10 cellular contexts compared by ENCODE assay signal in genomic region chr10:73248259-73248724, GRCh38. TPM values are rescaled to one million over a fixed set of nuclear protein-coding genes. Genes with fewer than 3 reads are reported as not detected.
DNase-seq lines count a peak whose midpoint lies in the region; ATAC-seq, FAIRE-seq and TF ChIP-seq lines count a peak whose summit lies in the region.
"Had no signal": no experiment of that assay in that cellular context is flagged by ENCODE, and none has a peak within 500 bp of the region (broad histone marks: within the 10 kb centered on the region; RNA-seq: fewer than 3 reads in every experiment).

No MANE protein-coding gene starts in this region.

- intact Hi-C loops in natural killer cell (cut with micrococcal nuclease): loop anchor here (5.0 kb wide), 2 partner anchors 81 to 164 kb away; partner anchors contain the start of genes ANXA7, ECD and FAM149B1
- intact Hi-C loops in head of caudate nucleus (cut with DNase I): no loop called here

- no peak for TF ChIP-seq CTCF in natural killer cell (IDR thresholded peaks at IDR 0.05)

- H3K9me3 ChIP-seq in CD8-positive, alpha-beta memory T cell (ENCODE audit: low read length): no peaks in the 10 kb centered on the region
- H3K9me3 ChIP-seq in HUES48 (ENCODE audit: control insufficient read depth, insufficient read depth, low read length): no peaks in the 10 kb centered on the region

- no peak overlapping the region for H3K9ac ChIP-seq in HUES48 (ENCODE audit: low read depth, low read length)

- H3K27me3 ChIP-seq in CD8-positive, alpha-beta memory T cell (ENCODE audit: insufficient read depth, low read length, poor library complexity, severe bottlenecking): no peaks in the 10 kb centered on the region
- no peaks in the 10 kb centered on the region for H3K27me3 ChIP-seq in HUES48 (ENCODE audit: control insufficient read depth, insufficient read depth, low read length)

- peak overlapping the region; percentile 15 for H3K27ac ChIP-seq in CD8-positive, alpha-beta memory T cell (ENCODE audit: low read depth, low read length)
- peak overlapping the region; percentile 100 for H3K27ac ChIP-seq in HUES48 (ENCODE audit: low read depth, low read length)

- FAIRE-seq in GM12892 (lab: Jason Lieb, UNC): no peak

- TF ChIP-seq POLR2A in GM12892 (IDR thresholded peaks at IDR 0.05; ENCODE audit: low read depth, low read length): no peak

- no peak overlapping the region for H3K4me3 ChIP-seq in CD8-positive, alpha-beta memory T cell (ENCODE audit: low read length)
- H3K4me3 ChIP-seq in HUES48 (ENCODE audit: low read depth, low read length): peak overlapping the region; percentile 81; the same call in 1 of the 2 replicates

- no peak for DNase-seq in CD8-positive, alpha-beta memory T cell
- no peak for DNase-seq in activated naive CD8-positive, alpha-beta T cell treated with anti-CD3 and anti-CD28 coated beads for 36 hours
- DNase-seq in natural killer cell (no peak), GM12892 (ENCODE audit: insufficient read length) (no peak), NCI-H2107 (lab: John Stamatoyannopoulos, UW) (no peak), T1000 (lab: John Stamatoyannopoulos, UW) (no peak), head of caudate nucleus (no peak)
- DNase-seq: activated CD8-positive, alpha-beta memory T cell treated with anti-CD3 and anti-CD28 coated beads for 24 hours; NCI-H1048 had no signal

- H3K36me3 Mint-ChIP-seq in CD8-positive, alpha-beta memory T cell: peaks cover 8 to 75% (median 8%) of the 10 kb centered on the region in 3 donors
- H3K36me3 Mint-ChIP-seq in activated naive CD8-positive, alpha-beta T cell treated with anti-CD3 and anti-CD28 coated beads for 36 hours: peaks cover 79% of the 10 kb centered on the region
- H3K36me3 Mint-ChIP-seq in natural killer cell: no peaks in the 10 kb centered on the region

- H3K27me3 Mint-ChIP-seq in CD8-positive, alpha-beta memory T cell: no peaks in the 10 kb centered on the region
- no peaks in the 10 kb centered on the region for H3K27me3 Mint-ChIP-seq in activated naive CD8-positive, alpha-beta T cell treated with anti-CD3 and anti-CD28 coated beads for 36 hours
- no peaks in the 10 kb centered on the region for H3K27me3 Mint-ChIP-seq in natural killer cell (ENCODE audit: low read depth in 2 of 2)

- peak overlapping the region; percentile 25 to 100 (median 44) for H3K4me3 Mint-ChIP-seq in CD8-positive, alpha-beta memory T cell
- H3K4me3 Mint-ChIP-seq in activated naive CD8-positive, alpha-beta T cell treated with anti-CD3 and anti-CD28 coated beads for 36 hours: peak overlapping the region; percentile 99
- peak overlapping the region; percentile 95 for H3K4me3 Mint-ChIP-seq in natural killer cell

- peaks cover 58 to 81% (median 77%) of the 10 kb centered on the region in 3 donors for H3K4me1 Mint-ChIP-seq in CD8-positive, alpha-beta memory T cell
- peaks cover 58% of the 10 kb centered on the region for H3K4me1 Mint-ChIP-seq in activated naive CD8-positive, alpha-beta T cell treated with anti-CD3 and anti-CD28 coated beads for 36 hours
- peaks cover 50 to 62% of the 10 kb centered on the region in 2 donors for H3K4me1 Mint-ChIP-seq in natural killer cell

- peaks cover 13% of the 10 kb centered on the region for H3K36me3 ChIP-seq in CD8-positive, alpha-beta memory T cell (ENCODE audit: insufficient read depth, low read length)
- peaks cover 48% of the 10 kb centered on the region for H3K36me3 ChIP-seq in HUES48 (ENCODE audit: control insufficient read depth, insufficient read depth, low read length)

- H3K4me1 ChIP-seq in CD8-positive, alpha-beta memory T cell (ENCODE audit: insufficient read depth, low read length): peaks cover 58% of the 10 kb centered on the region
- H3K4me1 ChIP-seq in HUES48 (ENCODE audit: control insufficient read depth, insufficient read depth, low read length): peaks cover 13% of the 10 kb centered on the region; the same call in 1 of the 2 replicates

- H3K9me3 Mint-ChIP-seq in CD8-positive, alpha-beta memory T cell: no peaks in the 10 kb centered on the region
- no peaks in the 10 kb centered on the region for H3K9me3 Mint-ChIP-seq in activated naive CD8-positive, alpha-beta T cell treated with anti-CD3 and anti-CD28 coated beads for 36 hours
- no peaks in the 10 kb centered on the region for H3K9me3 Mint-ChIP-seq in natural killer cell

- POLR2A ChIA-PET in CD8-positive, alpha-beta memory T cell (lab: Charles Lee): interaction anchor here (2.1 kb wide), 1 partner anchor 165 kb away, joined by 5 read pairs; no protein-coding TSS in a partner anchor

- CTCF ChIA-PET in CD8-positive, alpha-beta memory T cell (lab: Charles Lee): no interaction called here

- peak overlapping the region; percentile 57 to 99 (median 94) for H3K27ac Mint-ChIP-seq in CD8-positive, alpha-beta memory T cell
- H3K27ac Mint-ChIP-seq in activated naive CD8-positive, alpha-beta T cell treated with anti-CD3 and anti-CD28 coated beads for 36 hours: peak overlapping the region; percentile 96
- H3K27ac Mint-ChIP-seq in natural killer cell: peak overlapping the region; percentile 89 to 94

- ATAC-seq in natural killer cell: no peak

RNA-seq across cellular contexts. Expression of gene DNAJC9, which starts 1.2 kb away (rescaled TPM):
- 10 to 100 TPM; 75.0 to 76.4 TPM for total RNA-seq in CD8-positive, alpha-beta memory T cell
- polyA plus RNA-seq in CD8-positive, alpha-beta memory T cell: 36.3 TPM
- total RNA-seq in activated naive CD8-positive, alpha-beta T cell treated with anti-CD3 and anti-CD28 coated beads for 36 hours: 10 to 100 TPM; 65.0 to 65.5 TPM
- 10 to 100 TPM; 14.1 to 19.0 (median 17.4) TPM for total RNA-seq in natural killer cell
- polyA plus RNA-seq in GM12892 (2012; ENCODE audit: missing spikeins): 27.6 TPM

RNA-seq across cellular contexts. Expression of gene MRPS16, which starts 4.2 kb away (rescaled TPM):
- total RNA-seq in CD8-positive, alpha-beta memory T cell: 100 to 1,000 TPM; 141 to 146 TPM
- polyA plus RNA-seq in CD8-positive, alpha-beta memory T cell: 102 TPM
- total RNA-seq in activated naive CD8-positive, alpha-beta T cell treated with anti-CD3 and anti-CD28 coated beads for 36 hours: 100 to 1,000 TPM; 143 to 155 TPM
- 10 to 100 TPM; 28.2 to 39.4 (median 31.4) TPM for total RNA-seq in natural killer cell
- polyA plus RNA-seq in GM12892 (2012; ENCODE audit: missing spikeins): 72.6 TPM

Comparison
In these comparisons a context has a peak if more than half of its experiments do, and no peak if none do; other contexts are left out.
1. H3K4me3 Mint-ChIP-seq: peak in every context shown above with its lines; median percentile 99 in activated naive CD8-positive, alpha-beta T cell treated with anti-CD3 and anti-CD28 coated beads for 36 hours; 95 in natural killer cell; 44 in CD8-positive, alpha-beta memory T cell.